8 cellular contexts compared by ENCODE assay signal in the genomic region with DNA sequence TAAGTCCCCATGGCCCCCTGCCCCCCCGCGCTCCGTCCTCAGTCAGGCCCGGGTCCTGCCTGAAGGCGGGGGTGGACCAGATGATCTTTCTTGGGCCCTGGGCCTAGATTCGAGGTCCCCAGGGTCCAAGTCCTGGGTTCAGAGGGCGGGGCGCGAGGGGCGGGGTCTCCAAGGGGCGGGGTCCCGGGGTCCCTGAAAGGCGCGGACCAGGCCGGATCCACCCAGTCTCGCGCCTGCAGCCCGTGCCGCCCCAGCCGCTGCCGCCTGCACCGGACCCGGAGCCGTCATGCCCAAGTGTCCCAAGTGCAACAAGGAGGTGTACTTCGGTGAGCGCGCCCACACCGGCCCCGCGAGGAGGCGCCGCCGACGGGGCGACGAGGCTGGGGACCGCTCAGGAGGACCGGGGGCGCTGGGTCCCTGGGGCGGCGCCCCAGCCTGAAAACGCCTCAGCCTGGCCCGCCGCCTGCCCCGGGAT. TPM values are rescaled to one million over a fixed set of nuclear protein-coding genes. Genes with fewer than 3 reads are reported as not detected.
DNase-seq lines count a peak whose midpoint lies in the region; ATAC-seq and TF ChIP-seq lines count a peak whose summit lies in the region.

No MANE protein-coding gene starts in this region.

- H3K27ac ChIP-seq in GM23248, result no peak overlapping the region
- H3K27ac ChIP-seq in adrenal gland, result peak overlapping the region in 2 of 5 donors; percentile 6 to 44

- H3K4me3 ChIP-seq in GM23248 (peak overlapping the region; percentile 23), adrenal gland (peak overlapping the region in 2 of 4 donors; percentile 3 to 44)

- peak overlapping the region; percentile 8 for H3K4me2 ChIP-seq in GM23248 (ENCODE audit: unreplicated experiment)

- TF ChIP-seq CTCF in adrenal gland (IDR thresholded peaks at IDR 0.05), result no peak

- peaks cover 18% of the 10 kb centered on the region for H3K4me1 ChIP-seq in GM23248 (ENCODE audit: insufficient read depth)
- peaks cover 13 to 42% of the 10 kb centered on the region in 2 donors for H3K4me1 ChIP-seq in adrenal gland (replicated peaks in 1 of 2)

- H3K9me3 ChIP-seq in GM23248 (ENCODE audit: low read depth) (no peaks in the 10 kb centered on the region), adrenal gland (replicated peaks in 1 of 3) (no peaks in the 10 kb centered on the region)

- H4K20me1 ChIP-seq in GM23248 (ENCODE audit: insufficient read depth), result no peaks in the 10 kb centered on the region

- intact Hi-C loops in sciatic nerve (cut with DNase I) (loop anchor here (5.0 kb wide), 1 partner anchor 115 kb away; no protein-coding TSS in a partner anchor), adrenal gland (cut with DNase I) (loop anchor here (5.0 kb wide), 2 partner anchors 40 to 115 kb away; no protein-coding TSS in a partner anchor)

- H3K36me3 ChIP-seq in GM23248 (ENCODE audit: low read depth) (no peaks in the 10 kb centered on the region), adrenal gland (replicated peaks in 1 of 2) (no peaks in the 10 kb centered on the region)

- H3K9ac ChIP-seq in GM23248, result peak overlapping the region; percentile 39

- ATAC-seq in sciatic nerve (no peak), GM19463 (IDR thresholded peaks at IDR 0.05; ENCODE audit: unreplicated experiment) (no peak), GM21825 (IDR thresholded peaks at IDR 0.05; ENCODE audit: unreplicated experiment) (no peak)

- no peaks in the 10 kb centered on the region for H3K9me2 ChIP-seq in GM23248 (ENCODE audit: insufficient read depth)

- no peaks in the 10 kb centered on the region for H3K79me2 ChIP-seq in GM23248 (ENCODE audit: insufficient read depth)

- no peaks in the 10 kb centered on the region for H3F3A ChIP-seq in GM23248 (ENCODE audit: insufficient read depth)

- TF ChIP-seq POLR2A in adrenal gland (IDR thresholded peaks at IDR 0.05), result no peak

- in situ Hi-C loops in GM23248 (cut with MboI), result no loop called here

- DNase-seq in GM23248 (no peak), T-helper 22 cell (ENCODE audit: low read depth) (peak; percentile 51), fibroblast of peridontal ligament (ENCODE audit: extremely low read depth) (peak; percentile 10), sciatic nerve (ENCODE audit: low spot score) (peak; percentile 85), adrenal gland (no peak), HK-2 (ENCODE audit: unreplicated experiment) (no peak)

- H3K27me3 ChIP-seq in GM23248 (replicated peaks; ENCODE audit: insufficient read depth) (peaks cover 17% of the 10 kb centered on the region), adrenal gland (peaks cover 11% of the 10 kb centered on the region)

- 1 to 3% methylated on average over 27 to 29 of the region's 45 CpGs for WGBS in GM23248 (ENCODE audit: low coverage in 1 of 2, low lambda C conversion rate in 2 of 2, missing lambda C conversion rate in 2 of 2), 2 experiments
- 1 to 2% (median 1%) methylated on average over 20 to 45 of the region's 45 CpGs; no CpG with 5 or more reads in 1 of the 4 donors for WGBS in adrenal gland, 4 donors

- H2AFZ ChIP-seq in GM23248, result 0 out of 2 replicates have a peak overlapping the region, but pooled peaks have one; percentile 23

RNA-seq across cellular contexts. Expression of a gene that starts 0.3 kb away (rescaled TPM):
- total RNA-seq in GM23248 (2014; rRNA removed; shearing (Covaris generic)), result 1.8 and 12.3 TPM in 2 replicates
- 32.7 and 37.7 TPM in 2 replicates for polyA plus RNA-seq in GM23248 (2016; fragmentation: Nextera tagmentation; extraction: Ambion mirVana)
- 112 TPM for total RNA-seq in sciatic nerve
- 10 to 100 TPM in 3 of 8 donors, 1 to 10 TPM in 5; 1.9 to 20.0 (median 9.3) TPM for total RNA-seq in adrenal gland
- polyA plus RNA-seq in adrenal gland, result 100 to 1,000 TPM in 1 of 3 donors, 10 to 100 TPM in 1, 1 to 10 TPM in 1; 5.9 to 157 (median 80.3) TPM

RNA-seq across cellular contexts. Expression of a gene that starts 4.0 kb away (rescaled TPM):
- 8.7 and 9.8 TPM in 2 replicates for total RNA-seq in GM23248 (2014; rRNA removed; shearing (Covaris generic))
- polyA plus RNA-seq in GM23248 (2016; fragmentation: Nextera tagmentation; extraction: Ambion mirVana) (4.0 and 6.4 TPM in 2 replicates), adrenal gland (10 to 100 TPM in 2 of 3 donors, under 1 TPM in 1; 0.24 to 19.1 (median 12.7) TPM)
- total RNA-seq in sciatic nerve (14.1 TPM), adrenal gland (1 to 10 TPM; 1.4 to 6.2 (median 3.4) TPM)

RNA-seq across cellular contexts. Expression of a gene that starts 12.4 kb away (rescaled TPM):
- 149 and 188 TPM in 2 replicates for total RNA-seq in GM23248 (2014; rRNA removed; shearing (Covaris generic))
- polyA plus RNA-seq in GM23248 (2016; fragmentation: Nextera tagmentation; extraction: Ambion mirVana), result 317 and 319 TPM in 2 replicates
- 172 TPM for total RNA-seq in sciatic nerve
- total RNA-seq in adrenal gland, result 10 to 100 TPM; 36.4 to 90.6 (median 56.4) TPM
- polyA plus RNA-seq in adrenal gland, result 100 to 1,000 TPM in 2 of 3 donors, 1 to 10 TPM in 1; 5.9 to 193 (median 141) TPM

RNA-seq across cellular contexts. Expression of a gene that starts 39.4 kb away (rescaled TPM):
- total RNA-seq in GM23248 (2014; rRNA removed; shearing (Covaris generic)), result 11.1 and 20.5 TPM in 2 replicates
- polyA plus RNA-seq in GM23248 (2016; fragmentation: Nextera tagmentation; extraction: Ambion mirVana) (4.1 and 5.8 TPM in 2 replicates), adrenal gland (1 to 10 TPM in 2 of 3 donors, not detected in 1; 1.9 to 2.0 TPM)
- total RNA-seq in sciatic nerve (8.7 TPM), adrenal gland (10 to 100 TPM in 1 of 8 donors, 1 to 10 TPM in 7; 1.1 to 12.1 (median 1.5) TPM)

Comparison
In these comparisons a context has a peak if more than half of its experiments do, and no peak if none do; other contexts are left out.
1. DNase-seq: peak in T-helper 22 cell (single experiment), fibroblast of peridontal ligament (single experiment) and sciatic nerve (single experiment); none in GM23248 (single experiment), adrenal gland (0 of 7) and HK-2 (single experiment).